ENCODE assay signal across 19 cellular contexts in the genomic region with DNA sequence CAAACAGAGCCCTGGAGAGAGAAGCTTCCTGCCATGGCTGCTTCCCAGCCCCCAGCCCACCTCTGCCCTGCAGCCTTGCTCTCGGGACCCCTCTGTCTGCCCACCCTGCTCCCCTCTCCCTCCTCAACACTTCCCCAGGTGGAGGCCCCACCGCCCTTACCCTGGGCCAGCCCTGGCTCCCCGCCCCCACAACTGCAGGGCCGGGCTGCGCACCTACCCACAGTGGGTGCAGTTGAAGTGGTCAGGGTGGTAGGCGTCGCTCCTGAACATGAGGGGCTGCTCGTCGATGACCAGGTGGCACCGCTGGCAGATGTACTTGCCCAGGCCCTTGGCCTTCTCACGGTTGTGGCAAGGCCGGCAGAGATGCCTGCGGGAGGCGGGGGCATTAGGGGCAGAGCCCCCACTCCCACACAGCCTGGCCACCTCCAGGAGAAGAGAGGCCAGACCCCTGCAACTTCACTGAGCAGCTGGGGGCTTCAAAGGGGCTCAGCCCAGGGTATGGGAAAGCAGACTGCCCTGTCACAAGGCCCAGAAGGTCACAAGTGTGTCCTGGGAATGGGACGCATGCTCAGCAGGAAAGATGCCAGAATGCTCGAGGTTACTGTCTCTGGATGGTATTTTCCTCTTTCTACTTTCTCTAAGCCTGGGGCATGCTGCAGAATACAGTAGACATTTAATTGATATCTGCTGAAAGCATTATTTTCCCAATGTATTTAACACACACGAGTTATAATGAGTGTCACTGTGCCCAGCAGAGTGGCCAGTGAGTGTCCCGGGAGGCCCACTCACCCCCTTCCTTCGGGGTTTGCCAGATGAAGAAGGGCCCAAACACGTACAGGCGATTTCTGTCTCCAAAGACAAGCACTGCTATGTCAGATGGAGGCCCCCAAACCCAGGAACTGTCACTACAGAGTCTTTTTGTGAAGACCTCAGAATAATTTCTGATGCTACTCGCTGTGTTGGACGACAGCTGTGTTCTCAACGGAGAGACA. TPM values are rescaled to one million over a fixed set of nuclear protein-coding genes. Genes with fewer than 3 reads are reported as not detected.
A peak's percentile ranks its signal among the peaks of the same experiment; 100 is the strongest.
DNase-seq lines count a peak whose midpoint lies in the region; ATAC-seq and TF ChIP-seq lines count a peak whose summit lies in the region.
"Had no signal": no experiment of that assay in that cellular context is flagged by ENCODE, and none has a peak within 500 bp of the region (broad histone marks: within the 10 kb centered on the region; RNA-seq: fewer than 3 reads in every experiment).

No MANE protein-coding gene starts in this region.

- H3K79me2 ChIP-seq in trophoblast cell (ENCODE audit: control insufficient read depth, insufficient read depth, low read length, poor library complexity) = peaks cover under 1% of the 10 kb centered on the region

- peak overlapping the region; percentile 34 for H2AK5ac ChIP-seq in trophoblast cell (ENCODE audit: low read length)

- no peaks in the 10 kb centered on the region for H3K36me3 Mint-ChIP-seq in progenitor cell of endocrine pancreas (ENCODE audit: insufficient read depth)
- H3K36me3 Mint-ChIP-seq: naive B cell had no signal

- no peaks in the 10 kb centered on the region for H3K9me3 ChIP-seq in BLaER1 treated with 17β-estradiol and CSF1 and Interleukin-3, amounts not matched to agents 10 nM and 100 nM (replicated peaks in 1 of 11)
- H3K9me3 ChIP-seq in KOPT-K1 (ENCODE audit: insufficient read depth, low read length, poor library complexity, severe bottlenecking) = no peaks in the 10 kb centered on the region
- H3K9me3 ChIP-seq in trophoblast cell (ENCODE audit: insufficient read depth, low read depth, low read length) = peaks cover 2% of the 10 kb centered on the region
- H3K9me3 ChIP-seq: MG63, testis had no signal

- H3K4me1 ChIP-seq in BLaER1 treated with 17β-estradiol and CSF1 and Interleukin-3, amounts not matched to agents 10 nM and 100 nM = peaks cover 66 to 100% (median 99%) of the 10 kb centered on the region in 10 experiments
- H3K4me1 ChIP-seq in trophoblast cell (ENCODE audit: control insufficient read depth in 1 of 2, insufficient read depth in 2 of 2, low read length in 2 of 2) = peaks cover 7 to 20% of the 10 kb centered on the region in 2 experiments
- H3K4me1 ChIP-seq: testis had no signal

- H3K4me3 ChIP-seq in BLaER1 treated with 17β-estradiol and CSF1 and Interleukin-3, amounts not matched to agents 10 nM and 100 nM = no peak overlapping the region
- no peak overlapping the region for H3K4me3 ChIP-seq in trophoblast cell (ENCODE audit: low read depth, low read length)
- H3K4me3 ChIP-seq: cardiac muscle cell, MG63, testis had no signal

- no peak overlapping the region for H2BK5ac ChIP-seq in trophoblast cell (ENCODE audit: low read depth, low read length, poor library complexity)

- H4K91ac ChIP-seq in trophoblast cell (ENCODE audit: low read depth, low read length) = peak overlapping the region; percentile 33

- no CpG with 5 or more reads among the region's 24 CpGs for WGBS in trophoblast cell (ENCODE audit: extremely low coverage, insufficient coverage, insufficient read length)

- no peak overlapping the region for H4K12ac ChIP-seq in trophoblast cell (ENCODE audit: low read depth, low read length)

- H3K4me2 ChIP-seq in BLaER1 treated with 17β-estradiol and CSF1 and Interleukin-3, amounts not matched to agents 10 nM and 100 nM = peak overlapping the region; percentile 11 to 100 (median 97); a peak in 19 of 22 replicates
- no peak overlapping the region for H3K4me2 ChIP-seq in trophoblast cell (ENCODE audit: low read length)

- H3K79me1 ChIP-seq in trophoblast cell (ENCODE audit: low read length) = peaks cover 15% of the 10 kb centered on the region

- peak overlapping the region in 4 of 11 experiments; percentile 15 to 92 (median 90); a peak in 8 of 22 replicates for H3K9ac ChIP-seq in BLaER1 treated with 17β-estradiol and CSF1 and Interleukin-3, amounts not matched to agents 10 nM and 100 nM
- H3K9ac ChIP-seq in trophoblast cell (ENCODE audit: low read length) = no peak overlapping the region

- no peak overlapping the region for H3K4ac ChIP-seq in trophoblast cell (ENCODE audit: low read depth, low read length)

- no peak overlapping the region for H3K4me3 Mint-ChIP-seq in progenitor cell of endocrine pancreas (ENCODE audit: low read depth)
- H3K4me3 Mint-ChIP-seq: H9 had no signal

- TF ChIP-seq CTCF in progenitor cell of endocrine pancreas (IDR thresholded peaks at IDR 0.05; ENCODE audit: unreplicated experiment) = no peak

- no peaks in the 10 kb centered on the region for H3K36me3 ChIP-seq in BLaER1 treated with 17β-estradiol and CSF1 and Interleukin-3, amounts not matched to agents 10 nM and 100 nM
- H3K36me3 ChIP-seq in KOPT-K1 (ENCODE audit: insufficient read depth, low read length) (peaks cover 16% of the 10 kb centered on the region), trophoblast cell (ENCODE audit: control insufficient read depth in 1 of 2, insufficient read depth in 2 of 2, low read length in 2 of 2) (no peaks in the 10 kb centered on the region)
- H3K36me3 ChIP-seq: cardiac muscle cell, MG63 had no signal

- no peak for ATAC-seq in GM21381 (IDR thresholded peaks at IDR 0.05; ENCODE audit: unreplicated experiment)

- no peak overlapping the region for H3K27ac Mint-ChIP-seq in progenitor cell of endocrine pancreas

- no peak overlapping the region for H4K8ac ChIP-seq in trophoblast cell (ENCODE audit: low read depth, low read length)

- H3K4me1 Mint-ChIP-seq in progenitor cell of endocrine pancreas (ENCODE audit: low read depth) = peaks cover 3% of the 10 kb centered on the region

- DNase-seq in epidermal melanocyte (ENCODE audit: insufficient read length, low spot score) = peak; percentile 89
- no peak for DNase-seq in trophoblast cell
- DNase-seq in DMS53 treated with DMSO at 0.1 percent for 48 hours (lab: John Stamatoyannopoulos, UW; ENCODE audit: unreplicated experiment) = no peak
- DNase-seq in mucosa of gallbladder (ENCODE audit: low spot score) = no peak
- no peak for DNase-seq in progenitor cell of endocrine pancreas (ENCODE audit: low spot score, unreplicated experiment)
- DNase-seq: activated CD4-positive, CD25-positive, alpha-beta regulatory T cell treated with anti-CD3 and anti-CD28 coated beads, Interleukin-2, amount 50 U/mL, for 72 hours; H9; MG63; naive B cell; NCI-H1694; NCI-H446; SIG-M5; testis had no signal

- H3K14ac ChIP-seq in trophoblast cell (ENCODE audit: low read length) = peak overlapping the region; percentile 6

- H2AFZ ChIP-seq in trophoblast cell (ENCODE audit: insufficient read depth, low read length, poor library complexity) = no peak overlapping the region

- no peaks in the 10 kb centered on the region for H4K20me1 ChIP-seq in BLaER1 treated with 17β-estradiol and CSF1 and Interleukin-3, amounts not matched to agents 10 nM and 100 nM

- peaks cover 9% of the 10 kb centered on the region for H3K27me3 Mint-ChIP-seq in progenitor cell of endocrine pancreas
- H3K27me3 Mint-ChIP-seq: naive B cell had no signal

- H2BK12ac ChIP-seq in trophoblast cell (ENCODE audit: low read length) = peak overlapping the region; percentile 6

- peak overlapping the region in 7 of 11 experiments; percentile 20 to 99 (median 88); a peak in 12 of 22 replicates for H3K27ac ChIP-seq in BLaER1 treated with 17β-estradiol and CSF1 and Interleukin-3, amounts not matched to agents 10 nM and 100 nM
- H3K27ac ChIP-seq in KOPT-K1 (ENCODE audit: low read depth, low read length, poor library complexity, severe bottlenecking) (peak overlapping the region; percentile 99), trophoblast cell (ENCODE audit: low read depth, low read length) (no peak overlapping the region)
- H3K27ac ChIP-seq: cardiac muscle cell, testis had no signal

- H3K9me3 Mint-ChIP-seq in progenitor cell of endocrine pancreas (ENCODE audit: low read depth) = no peaks in the 10 kb centered on the region
- H3K9me3 Mint-ChIP-seq: H9, naive B cell had no signal

- H3K18ac ChIP-seq in trophoblast cell (ENCODE audit: low read length) = no peak overlapping the region

- peaks cover 0 to 8% (median 0%) of the 10 kb centered on the region in 11 experiments; a peak in 1 of 22 replicates for H3K27me3 ChIP-seq in BLaER1 treated with 17β-estradiol and CSF1 and Interleukin-3, amounts not matched to agents 10 nM and 100 nM
- H3K27me3 ChIP-seq in trophoblast cell (ENCODE audit: insufficient read depth, low read length) = no peaks in the 10 kb centered on the region
- H3K27me3 ChIP-seq: cardiac muscle cell, MG63, testis had no signal

- peak overlapping the region; percentile 13 for H2BK120ac ChIP-seq in trophoblast cell (ENCODE audit: insufficient read depth, low read length, poor library complexity)

- no peak overlapping the region for H3K23ac ChIP-seq in trophoblast cell (ENCODE audit: low read length)

RNA-seq across cellular contexts. Expression of a gene that starts 3.0 kb away (rescaled TPM):
- 0.25 and 0.33 TPM in 2 replicates for polyA plus RNA-seq in trophoblast cell (2013)
- total RNA-seq in mucosa of gallbladder = 0.17 TPM
- not detected in 2 replicates for total RNA-seq in progenitor cell of endocrine pancreas
- total RNA-seq: cardiac muscle cell; pulmonary artery endothelial cell; T-helper 2 cell treated with Interferon-gamma antibody and Interleukin-4, amounts not matched to agents 100 ng/mL and 5 ng/mL, for 36 hours had no signal

RNA-seq across cellular contexts. Expression of a gene that starts 32.3 kb away (rescaled TPM):
- polyA plus RNA-seq in trophoblast cell (2013) = 14.6 and 16.2 TPM in 2 replicates
- total RNA-seq in mucosa of gallbladder = 104 TPM
- total RNA-seq in progenitor cell of endocrine pancreas = 6.1 and 6.2 TPM in 2 replicates

RNA-seq across cellular contexts. Expression of a gene that starts 58.3 kb away (rescaled TPM):
- 5.4 and 6.1 TPM in 2 replicates for polyA plus RNA-seq in trophoblast cell (2013)
- total RNA-seq in mucosa of gallbladder (7.2 TPM), progenitor cell of endocrine pancreas (13.7 and 15.3 TPM in 2 replicates)

Comparison
In these comparisons a context has a peak if more than half of its experiments do, and no peak if none do; other contexts are left out.
1. RNA of a gene that starts 32.3 kb away (total RNA-seq): 104 TPM in mucosa of gallbladder (single experiment); 6.1 to 6.2 TPM in progenitor cell of endocrine pancreas; every median in the first group is over 10 times any median in the second.